9 cellular contexts compared by ENCODE assay signal in genomic region chr10:62852961-62853702, GRCh38. TPM values are rescaled to one million over a fixed set of nuclear protein-coding genes. Genes with fewer than 3 reads are reported as not detected.
A peak's percentile ranks its signal among the peaks of the same experiment; 100 is the strongest.
DNase-seq lines count a peak whose midpoint lies in the region; ATAC-seq lines count a peak whose summit lies in the region.
"Had no signal": no experiment of that assay in that cellular context is flagged by ENCODE, and none has a peak within 500 bp of the region (broad histone marks: within the 10 kb centered on the region; RNA-seq: fewer than 3 reads in every experiment).

No MANE protein-coding gene starts in this region.

- peak; percentile 38 for DNase-seq in activated naive CD8-positive, alpha-beta T cell treated with anti-CD3 and anti-CD28 coated beads, Interleukin-2, amount 10 ng/mL, durations not matched to agents 7 days and 5 days
- no peak for DNase-seq in kidney tubule cell (ENCODE audit: low spot score)
- DNase-seq in DMS79 (lab: John Stamatoyannopoulos, UW) = no peak
- DNase-seq in NCI-H345 (lab: John Stamatoyannopoulos, UW) = no peak
- no peak for DNase-seq in MG63
- DNase-seq: cerebellar nuclear complex had no signal

- H3K4me3 Mint-ChIP-seq in activated naive CD8-positive, alpha-beta T cell treated with anti-CD3 and anti-CD28 coated beads, Interleukin-2, amount 10 ng/mL, durations not matched to agents 7 days and 5 days = peak overlapping the region; percentile 64

- POLR2A ChIA-PET in activated naive CD8-positive, alpha-beta T cell treated with anti-CD3 and anti-CD28 coated beads, Interleukin-2, amount 10 ng/mL, durations not matched to agents 7 days and 5 days (lab: Charles Lee) = interaction anchor here (0.9 to 1.6 kb wide), 3 partner anchors 37 to 280 kb away, joined by 3 to 4 read pairs (median 3); partner anchors contain the start of genes EGR2 and NRBF2

- H3K36me3 ChIP-seq in MG63 = no peaks in the 10 kb centered on the region

- H3K27me3 Mint-ChIP-seq in activated naive CD8-positive, alpha-beta T cell treated with anti-CD3 and anti-CD28 coated beads, Interleukin-2, amount 10 ng/mL, durations not matched to agents 7 days and 5 days = no peaks in the 10 kb centered on the region

- peaks cover 48% of the 10 kb centered on the region for H3K4me1 Mint-ChIP-seq in activated naive CD8-positive, alpha-beta T cell treated with anti-CD3 and anti-CD28 coated beads, Interleukin-2, amount 10 ng/mL, durations not matched to agents 7 days and 5 days

- no peaks in the 10 kb centered on the region for H3K27me3 ChIP-seq in MG63

- H3K36me3 Mint-ChIP-seq in activated naive CD8-positive, alpha-beta T cell treated with anti-CD3 and anti-CD28 coated beads, Interleukin-2, amount 10 ng/mL, durations not matched to agents 7 days and 5 days = no peaks in the 10 kb centered on the region

- peaks cover 6% of the 10 kb centered on the region for H3K9me3 Mint-ChIP-seq in activated naive CD8-positive, alpha-beta T cell treated with anti-CD3 and anti-CD28 coated beads, Interleukin-2, amount 10 ng/mL, durations not matched to agents 7 days and 5 days

- H3K9me3 ChIP-seq in MG63 = no peaks in the 10 kb centered on the region

- ATAC-seq in GM18498 (IDR thresholded peaks at IDR 0.05; ENCODE audit: unreplicated experiment) (peak; percentile 75), GM21381 (IDR thresholded peaks at IDR 0.05; ENCODE audit: unreplicated experiment) (peak; percentile 82), HG03439 (IDR thresholded peaks at IDR 0.05; ENCODE audit: unreplicated experiment) (peak; percentile 68)
- peak; percentile 49 for ATAC-seq in activated naive CD8-positive, alpha-beta T cell treated with anti-CD3 and anti-CD28 coated beads, Interleukin-2, amount 10 ng/mL, durations not matched to agents 7 days and 5 days (ENCODE audit: low read depth)

- no peak overlapping the region for H3K4me3 ChIP-seq in MG63

- peak overlapping the region; percentile 68 for H3K27ac Mint-ChIP-seq in activated naive CD8-positive, alpha-beta T cell treated with anti-CD3 and anti-CD28 coated beads, Interleukin-2, amount 10 ng/mL, durations not matched to agents 7 days and 5 days

RNA-seq across cellular contexts. Expression of gene EGR2, which starts 37.0 kb away (rescaled TPM):
- 1 to 10 TPM; 1.4 to 2.2 TPM for total RNA-seq in activated naive CD8-positive, alpha-beta T cell treated with anti-CD3 and anti-CD28 coated beads, Interleukin-2, amount 10 ng/mL, durations not matched to agents 7 days and 5 days
- 0.56 TPM in 1 of 2 replicates, not detected in the other for total RNA-seq in MG63 (2014; rRNA removed; shearing (Covaris generic); ENCODE audit: low replicate concordance)

RNA-seq across cellular contexts. Expression of gene ADO, which starts 48.6 kb away (rescaled TPM):
- 10 to 100 TPM; 23.2 to 23.3 TPM for total RNA-seq in activated naive CD8-positive, alpha-beta T cell treated with anti-CD3 and anti-CD28 coated beads, Interleukin-2, amount 10 ng/mL, durations not matched to agents 7 days and 5 days
- 20.2 and 20.8 TPM in 2 replicates for total RNA-seq in MG63 (2014; rRNA removed; shearing (Covaris generic); ENCODE audit: low replicate concordance)
